8 cellular contexts compared by ENCODE assay signal in the genomic region with DNA sequence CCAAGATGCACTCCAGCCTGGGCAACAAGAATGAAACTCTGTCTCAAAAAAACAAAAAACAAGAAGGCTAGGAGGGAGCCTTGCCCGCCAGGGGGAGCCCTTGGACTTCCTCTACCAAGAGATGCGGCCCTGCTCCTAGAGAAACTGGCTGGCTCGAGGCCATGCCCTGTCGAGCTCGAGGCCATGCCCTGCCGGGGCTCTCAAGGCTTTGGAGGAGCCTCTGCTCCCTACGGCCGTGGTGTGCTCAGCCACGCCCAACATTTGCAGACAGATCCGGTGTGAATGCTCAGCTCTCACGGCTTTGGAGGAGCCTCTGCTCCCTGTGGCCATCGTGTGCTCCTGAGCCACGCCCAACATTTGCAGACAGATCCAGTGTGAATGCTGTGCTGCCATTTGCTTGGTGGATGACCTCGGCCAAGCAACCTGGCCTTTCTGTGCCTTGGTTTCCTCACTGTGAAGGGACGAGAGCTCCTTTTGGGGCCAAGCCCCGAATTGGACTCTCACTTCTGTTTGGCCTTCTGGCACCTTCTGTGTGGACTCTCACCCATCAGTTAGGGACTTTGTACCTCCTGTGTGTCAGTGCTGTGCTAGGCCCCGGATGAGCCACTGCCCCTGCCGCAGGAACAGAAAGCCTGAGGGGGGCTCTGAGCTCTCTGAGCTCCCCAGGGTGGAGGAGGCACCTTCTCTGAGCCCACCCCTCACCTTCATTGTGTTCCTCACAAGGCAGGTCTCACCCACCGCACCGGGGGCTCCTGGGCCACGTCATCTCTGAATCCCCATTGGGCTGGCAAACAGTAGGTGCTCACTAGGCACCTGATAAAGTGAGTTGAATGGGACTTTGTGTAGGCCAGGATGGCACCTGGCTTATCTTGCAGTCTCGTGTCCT. TPM values are rescaled to one million over a fixed set of nuclear protein-coding genes. Genes with fewer than 3 reads are reported as not detected.
A peak's percentile ranks its signal among the peaks of the same experiment; 100 is the strongest.
DNase-seq lines count a peak whose midpoint lies in the region; ATAC-seq and TF ChIP-seq lines count a peak whose summit lies in the region.

No MANE protein-coding gene starts in this region.

- H3K4me3 ChIP-seq in WI38 (ENCODE audit: low read depth, low read length): no peak overlapping the region
- peak overlapping the region in 2 of 3 donors; percentile 28 to 47 for H3K4me3 ChIP-seq in breast epithelium
- no peak overlapping the region for H3K4me3 ChIP-seq in spleen

- in situ Hi-C loops in ACHN (cut with HindIII; ENCODE audit: low pct_ligation_motif_present, low pct_unique_long_range_greater_than_20kb, low sequenced_read_pairs): no loop called here

- DNase-seq in ACHN (peak; percentile 87), GM20000 (ENCODE audit: low spot score) (peak; percentile 80), NCI-H2196 (lab: John Stamatoyannopoulos, UW; ENCODE audit: unreplicated experiment) (peak; percentile 96), breast epithelium (ENCODE audit: low spot score in 2 of 2) (peak; percentile 92 to 97), inferior parietal cortex (ENCODE audit: extremely low spot score) (peak; percentile 95), spleen (peak; percentile 99)

- H3K36me3 ChIP-seq in breast epithelium (no peaks in the 10 kb centered on the region), spleen (peaks cover 0 to 28% (median 21%) of the 10 kb centered on the region in 6 donors)

- TF ChIP-seq POLR2A in breast epithelium (IDR thresholded peaks at IDR 0.05) (no peak), spleen (IDR thresholded peaks at IDR 0.05) (no peak)

- H3K9me3 ChIP-seq in breast epithelium (no peaks in the 10 kb centered on the region), spleen (no peaks in the 10 kb centered on the region)

- H3K27ac ChIP-seq in breast epithelium (no peak overlapping the region), spleen (peak overlapping the region in 3 of 8 donors; percentile 6 to 21 (median 16))

- ATAC-seq in GM21717 (IDR thresholded peaks at IDR 0.05; ENCODE audit: unreplicated experiment): no peak

- WGBS in spleen, 5 donors: 38 to 48% (median 43%) methylated on average over 21 to 22 of the region's 22 CpGs

- no peaks in the 10 kb centered on the region for H3K4me1 ChIP-seq in breast epithelium
- peaks cover 0 to 18% (median 10%) of the 10 kb centered on the region in 6 donors for H3K4me1 ChIP-seq in spleen

- intact Hi-C loops in breast epithelium (cut with DNase I; ENCODE audit: low total_unique reads): loop anchor here (5.0 kb wide), 1 partner anchor 40 kb away; no protein-coding TSS in a partner anchor
- intact Hi-C loops in spleen (cut with DNase I; ENCODE audit: low total_unique reads): loop anchor here (2.0 to 5.0 kb wide), 2 partner anchors 39 to 190 kb away; no protein-coding TSS in a partner anchor

- TF ChIP-seq CTCF in GM20000 (IDR thresholded peaks at IDR 0.05; ENCODE audit: extremely low read depth, missing control alignments): peak; percentile 78
- peak; percentile 72 for TF ChIP-seq CTCF in WI38 (IDR thresholded peaks at IDR 0.05; ENCODE audit: low read depth, low read length)
- peak; percentile 88 to 94 (median 94) for TF ChIP-seq CTCF in breast epithelium (IDR thresholded peaks at IDR 0.05)
- peak; percentile 67 to 96 (median 87) for TF ChIP-seq CTCF in spleen (IDR thresholded peaks at IDR 0.05 in 8 of 11, conservative IDR thresholded peaks at IDR 0.05 in 3 of 11)

- H3K27me3 ChIP-seq in breast epithelium: no peaks in the 10 kb centered on the region
- H3K27me3 ChIP-seq in spleen (replicated peaks in 1 of 7): no peaks in the 10 kb centered on the region

RNA-seq across cellular contexts. Expression of gene C11orf24, which starts 14.1 kb away (rescaled TPM):
- 10 to 100 TPM; 11.4 to 22.7 (median 12.5) TPM for total RNA-seq in breast epithelium
- total RNA-seq in spleen: 10 to 100 TPM; 17.4 to 36.0 (median 25.9) TPM
- 10 to 100 TPM; 15.9 to 22.1 (median 17.9) TPM for polyA plus RNA-seq in spleen

RNA-seq across cellular contexts. Expression of gene KMT5B, which starts 44.6 kb away (rescaled TPM):
- 10 to 100 TPM; 35.2 to 74.6 (median 43.9) TPM for total RNA-seq in breast epithelium
- 10 to 100 TPM; 39.6 to 52.8 (median 42.3) TPM for total RNA-seq in spleen
- polyA plus RNA-seq in spleen: 10 to 100 TPM; 12.3 to 16.7 (median 15.7) TPM

RNA-seq across cellular contexts. Expression of gene LRP5, which starts 54.7 kb away (rescaled TPM):
- 10 to 100 TPM; 23.6 to 48.8 (median 24.5) TPM for total RNA-seq in breast epithelium
- 10 to 100 TPM; 11.6 to 21.8 (median 17.8) TPM for total RNA-seq in spleen
- 1 to 10 TPM; 3.9 to 7.2 (median 5.6) TPM for polyA plus RNA-seq in spleen

Comparison
In these comparisons a context has a peak if more than half of its experiments do, and no peak if none do; other contexts are left out.
1. H3K4me3 ChIP-seq: peak in breast epithelium (2 of 3); none in WI38 (single experiment) and spleen (0 of 8).
2. Peak in every context shown above with its lines, with median percentiles within 50 percentile points of each other: DNase-seq and CTCF ChIP-seq.